Comparison of ENCODE assay signal across 8 cellular contexts in genomic region chr1:58815069-58815679, GRCh38. TPM values are rescaled to one million over a fixed set of nuclear protein-coding genes. Genes with fewer than 3 reads are reported as not detected.
DNase-seq lines count a peak whose midpoint lies in the region; ATAC-seq and TF ChIP-seq lines count a peak whose summit lies in the region.

No MANE protein-coding gene starts in this region.

- TF ChIP-seq POLR2A in GM19193 (IDR thresholded peaks at IDR 0.05; ENCODE audit: extremely low read depth, insufficient read depth, insufficient read length): peak; percentile 63

- H3K4me3 ChIP-seq in SJCRH30 (peak overlapping the region; percentile 57), ascending aorta (peak overlapping the region; percentile 64 to 83), right cardiac atrium (ENCODE audit: low read length) (peak overlapping the region; percentile 77), rectal smooth muscle tissue (ENCODE audit: low read length) (peak overlapping the region; percentile 86)

- H3K9ac ChIP-seq in rectal smooth muscle tissue (ENCODE audit: low read length): peak overlapping the region; percentile 34

- no peak for TF ChIP-seq CTCF in AG09319 (IDR thresholded peaks at IDR 0.05; ENCODE audit: low read depth, low read length)
- TF ChIP-seq CTCF in ascending aorta (IDR thresholded peaks at IDR 0.05): no peak

- H3K9me3 ChIP-seq in SJCRH30 (replicated peaks): no peaks in the 10 kb centered on the region
- H3K9me3 ChIP-seq in ascending aorta: no peaks in the 10 kb centered on the region
- H3K9me3 ChIP-seq in right cardiac atrium (ENCODE audit: control insufficient read depth, low read length): no peaks in the 10 kb centered on the region

- DNase-seq in AG09319 (ENCODE audit: extremely low read depth, low read depth) (peak; percentile 90), SJCRH30 (no peak), ascending aorta (ENCODE audit: low spot score in 2 of 2) (peak; percentile 63 to 94), right cardiac atrium (peak; percentile 87 to 94 (median 93)), NCI-H2081 treated with DMSO at 0.1 percent for 48 hours (lab: John Stamatoyannopoulos, UW) (no peak)

- no peaks in the 10 kb centered on the region for H3K27me3 ChIP-seq in SJCRH30
- no peaks in the 10 kb centered on the region for H3K27me3 ChIP-seq in ascending aorta
- H3K27me3 ChIP-seq in right cardiac atrium (ENCODE audit: control insufficient read depth, insufficient read depth): no peaks in the 10 kb centered on the region
- H3K27me3 ChIP-seq in rectal smooth muscle tissue (ENCODE audit: control insufficient read depth, insufficient read depth, low read length): no peaks in the 10 kb centered on the region

- ATAC-seq in HG03196 (IDR thresholded peaks at IDR 0.05; ENCODE audit: unreplicated experiment): peak; percentile 50
- peak; percentile 87 to 90 for ATAC-seq in right cardiac atrium

- 27% methylated on average over 36 of the region's 36 CpGs for WGBS in right cardiac atrium

- H3K27ac ChIP-seq in SJCRH30: peak overlapping the region; percentile 80
- peak overlapping the region; percentile 86 to 97 for H3K27ac ChIP-seq in ascending aorta
- peak overlapping the region; percentile 97 for H3K27ac ChIP-seq in right cardiac atrium (ENCODE audit: low read length)
- peak overlapping the region; percentile 97 for H3K27ac ChIP-seq in rectal smooth muscle tissue (ENCODE audit: low read depth, low read length)

- intact Hi-C loops in ascending aorta (cut with DNase I) (loop anchor here (1.0 kb wide), 2 partner anchors 30 to 481 kb away; no protein-coding TSS in a partner anchor), right cardiac atrium (cut with DNase I) (loop anchor here in 3 of 4 donors (2.0 to 10.0 kb wide), 4 partner anchors 30 to 170 kb away; partner anchors contain the start of gene JUN (in 1 of the 3))

- H3K4me1 ChIP-seq in SJCRH30 (peaks cover 18% of the 10 kb centered on the region), ascending aorta (peaks cover 5 to 25% of the 10 kb centered on the region in 2 donors), right cardiac atrium (ENCODE audit: control insufficient read depth, insufficient read depth, low read length) (peaks cover 4% of the 10 kb centered on the region), rectal smooth muscle tissue (ENCODE audit: control insufficient read depth, insufficient read depth, low read length) (peaks cover 6% of the 10 kb centered on the region)

- H3K36me3 ChIP-seq in SJCRH30 (no peaks in the 10 kb centered on the region), ascending aorta (no peaks in the 10 kb centered on the region), rectal smooth muscle tissue (ENCODE audit: control insufficient read depth, insufficient read depth, low read length) (no peaks in the 10 kb centered on the region)

RNA-seq across cellular contexts. Expression of gene JUN, which starts 31.3 kb away (rescaled TPM):
- 92.2 and 96.2 TPM in 2 replicates for total RNA-seq in SJCRH30 (2014; rRNA removed; shearing (Covaris generic))
- total RNA-seq in ascending aorta: 1,004 TPM
- 10 to 100 TPM; 41.1 to 69.8 (median 50.7) TPM for total RNA-seq in right cardiac atrium
- 211 TPM for polyA plus RNA-seq in right cardiac atrium

Comparison
In these comparisons a context has a peak if more than half of its experiments do, and no peak if none do; other contexts are left out.
1. DNase-seq: peak in AG09319 (single experiment), ascending aorta (2 of 2) and right cardiac atrium (3 of 3); none in SJCRH30 (0 of 2) and NCI-H2081 treated with DMSO at 0.1 percent for 48 hours (single experiment).
2. RNA of gene JUN, which starts 31.3 kb away (total RNA-seq): 1,004 TPM in ascending aorta (single experiment); 92.2 to 96.2 TPM in SJCRH30 and 41.1 to 69.8 TPM in right cardiac atrium; every median in the first group is over 10 times any median in the second.
3. Peak in every context shown above with its lines, with median percentiles within 50 percentile points of each other: H3K27ac ChIP-seq and H3K4me3 ChIP-seq.